28 cellular contexts compared by ENCODE assay signal in the genomic region with DNA sequence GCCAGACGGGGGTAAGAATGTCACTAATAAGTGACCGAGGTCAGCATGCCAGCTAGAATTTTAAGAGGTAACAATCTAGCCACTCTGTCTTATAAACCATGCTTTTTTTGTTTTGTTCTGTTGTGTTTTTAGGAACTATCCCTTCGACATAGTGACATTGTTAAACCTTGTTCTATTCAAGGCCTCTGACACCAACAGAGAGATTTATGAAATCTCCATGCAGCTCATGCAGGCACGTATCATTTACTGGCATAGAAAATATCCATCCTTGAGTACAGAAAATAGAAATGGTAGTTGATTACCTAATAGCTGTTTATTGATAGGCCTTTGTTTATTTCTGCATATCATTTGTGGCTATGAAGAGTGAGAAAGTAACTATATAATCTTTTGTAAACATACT.
"Had no signal": no experiment of that assay in that cellular context is flagged by ENCODE, and none has a peak within 500 bp of the region (broad histone marks: within the 10 kb centered on the region; RNA-seq: fewer than 3 reads in every experiment).

No MANE protein-coding gene starts in this region.

- DNase-seq: activated B cell treated with CpG ODN at 0.5 μM for 24 hours; activated CD4-positive, alpha-beta memory T cell treated with anti-CD3 and anti-CD28 coated beads for 36 hours; activated CD4-positive, alpha-beta T cell treated with anti-CD3 and anti-CD28 coated beads for 4 hours; activated CD4-positive, alpha-beta T cell treated with anti-CD3 and anti-CD28 coated beads, Interleukin-2, amount 10 ng/mL, durations not matched to agents 24 days and 14 days; activated CD4-positive, alpha-beta T cell treated with anti-CD3 and anti-CD28 coated beads, Interleukin-2, amount 50 U/mL, for 1 hour; activated CD4-positive, alpha-beta T cell treated with anti-CD3 and anti-CD28 coated beads, Interleukin-2, amount 50 U/mL, for 4 hours; activated CD4-positive, CD25-positive, alpha-beta regulatory T cell treated with anti-CD3 and anti-CD28 coated beads, Interleukin-2, amount 50 U/mL, for 72 hours; activated CD8-positive, alpha-beta memory T cell treated with anti-CD3 and anti-CD28 coated beads, Interleukin-2, amount 50 U/mL, for 48 hours; activated CD8-positive, alpha-beta T cell treated with anti-CD3 and anti-CD28 coated beads for 36 hours; activated effector memory CD4-positive, alpha-beta T cell treated with Interleukin-2 at 50 U/mL for 16 hours; activated gamma-delta T cell; activated naive CD4-positive, alpha-beta T cell treated with anti-CD3 and anti-CD28 coated beads, Interleukin-2, amount 10 ng/mL, durations not matched to agents 7 days and 5 days; activated naive CD4-positive, alpha-beta T cell treated with Interleukin-2 at 50 U/mL for 16 hours; activated naive CD8-positive, alpha-beta T cell treated with anti-CD3 and anti-CD28 coated beads, Interleukin-2, amount 10 ng/mL, durations not matched to agents 7 days and 5 days; activated naive CD8-positive, alpha-beta T cell treated with anti-CD3 and anti-CD28 coated beads, Interleukin-2, amount 50 U/mL, for 24 hours; activated T-cell treated with anti-CD3 and anti-CD28 coated beads, Interleukin-2, amount 50 U/mL, for 24 hours; activated T-cell treated with anti-CD3 and anti-CD28 coated beads, Interleukin-2, amount 50 U/mL, for 48 hours; amygdala; anterior cingulate cortex; body of pancreas; brain microvascular endothelial cell; caudate nucleus; SW 1271; T-helper 1 cell; T-helper 2 cell; T-helper 9 cell had no signal

- H3K27me3 ChIP-seq: body of pancreas, brain microvascular endothelial cell, breast epithelium had no signal

- H3K4me3 ChIP-seq: body of pancreas, breast epithelium had no signal

- H3K4me1 ChIP-seq: breast epithelium had no signal

- H3K9me3 ChIP-seq: body of pancreas, breast epithelium had no signal

- H3K36me3 ChIP-seq: brain microvascular endothelial cell, breast epithelium had no signal

- H3K27ac ChIP-seq: body of pancreas, brain microvascular endothelial cell, breast epithelium, VCaP had no signal

- ATAC-seq: activated CD8-positive, alpha-beta T cell treated with anti-CD3 and anti-CD28 coated beads for 36 hours; activated naive CD8-positive, alpha-beta T cell treated with anti-CD3 and anti-CD28 coated beads, Interleukin-2, amount 50 U/mL, for 24 hours; body of pancreas had no signal
